In the genomic region with DNA sequence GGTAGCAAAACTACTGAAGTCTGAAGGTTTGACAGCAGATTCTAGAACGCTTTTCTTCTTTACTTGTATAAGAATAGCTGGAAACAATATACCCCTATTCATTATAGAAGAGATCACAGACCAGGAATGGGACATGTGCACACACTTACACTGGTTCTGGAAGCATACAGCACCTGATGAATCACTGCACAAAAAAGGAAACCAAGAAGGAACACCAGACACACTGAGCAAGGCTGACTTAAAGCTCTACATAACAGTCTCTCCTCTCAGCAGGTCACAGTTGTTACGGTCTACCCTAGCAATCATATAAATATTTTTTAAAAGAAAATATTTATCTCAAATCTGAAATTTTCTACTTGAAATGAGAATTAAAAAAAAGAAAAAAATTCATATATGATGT, we compare ENCODE assay signal across 14 cellular contexts. TPM values are rescaled to one million over a fixed set of nuclear protein-coding genes. Genes with fewer than 3 reads are reported as not detected.
A peak's percentile ranks its signal among the peaks of the same experiment; 100 is the strongest.
DNase-seq lines count a peak whose midpoint lies in the region; ATAC-seq and TF ChIP-seq lines count a peak whose summit lies in the region.
"Had no signal": no experiment of that assay in that cellular context is flagged by ENCODE, and none has a peak within 500 bp of the region (broad histone marks: within the 10 kb centered on the region; RNA-seq: fewer than 3 reads in every experiment).

No MANE protein-coding gene starts in this region.

- peaks cover 100% of the 10 kb centered on the region for H3K79me2 ChIP-seq in osteoblast (ENCODE audit: insufficient read depth, low read length)

- peaks cover 15% of the 10 kb centered on the region for H3K4me1 ChIP-seq in osteoblast (ENCODE audit: insufficient read depth, low read length)

- no peak for TF ChIP-seq CTCF in epithelial cell of esophagus (IDR thresholded peaks at IDR 0.05; ENCODE audit: insufficient read depth, low read depth, low read length, missing control alignments)
- TF ChIP-seq CTCF in osteoblast (IDR thresholded peaks at IDR 0.05; ENCODE audit: extremely low read depth, low read depth, low read length): no peak
- no peak for TF ChIP-seq CTCF in type B pancreatic cell (conservative IDR thresholded peaks at IDR 0.05)

- H4K20me1 ChIP-seq in osteoblast (ENCODE audit: insufficient read depth, low read length): peaks cover 14% of the 10 kb centered on the region

- H2AFZ ChIP-seq in osteoblast (ENCODE audit: low read length): no peak overlapping the region

- DNase-seq in ELR (ENCODE audit: low read depth) (peak; percentile 65), RKO (ENCODE audit: low spot score) (peak; percentile 11), epithelial cell of esophagus (ENCODE audit: low read depth) (peak; percentile 66), osteoblast (ENCODE audit: insufficient read length, low spot score, missing footprints) (peak; percentile 30), type B pancreatic cell (ENCODE audit: extremely low spot score, unreplicated experiment) (no peak), hypothalamus (lab: John Stamatoyannopoulos, UW) (no peak)
- DNase-seq: activated CD4-positive, CD25-positive, alpha-beta regulatory T cell treated with anti-CD3 and anti-CD28 coated beads, Interleukin-2, amount 50 U/mL, for 72 hours; activated T-cell treated with anti-CD3 and anti-CD28 coated beads for 4 hours; glutamatergic neuron; MM.1S; stimulated activated CD4-positive, alpha-beta T cell treated with anti-CD3 and anti-CD28 coated beads, Interleukin-4, amount 100 ng/mL, for 4 hours; stimulated activated naive CD4-positive, alpha-beta T cell had no signal

- H3K4me2 ChIP-seq in osteoblast (ENCODE audit: insufficient read depth, low read length): peak overlapping the region; percentile 24

- H3K9me3 ChIP-seq in osteoblast (ENCODE audit: low read depth, low read length): no peaks in the 10 kb centered on the region

- no peak for ATAC-seq in GM18517 (IDR thresholded peaks at IDR 0.05; ENCODE audit: unreplicated experiment)
- ATAC-seq: natural killer cell treated with Interleukin-12 subunit alpha and Interleukin-12 subunit beta and Interleukin-15 and Interleukin-18, amount 100 ng/mL, for 72 hours had no signal

- no peak overlapping the region for H3K4me3 Mint-ChIP-seq in type B pancreatic cell
- H3K4me3 Mint-ChIP-seq: natural killer cell treated with Interleukin-12 subunit alpha and Interleukin-12 subunit beta and Interleukin-15 and Interleukin-18, amount 100 ng/mL, for 72 hours had no signal

- H3K4me3 ChIP-seq in epithelial cell of esophagus (ENCODE audit: low read length) (no peak overlapping the region), osteoblast (ENCODE audit: insufficient read depth, low read length) (no peak overlapping the region)

- peaks cover 49% of the 10 kb centered on the region for H3K4me1 Mint-ChIP-seq in type B pancreatic cell (ENCODE audit: unreplicated experiment)

- H3K27me3 Mint-ChIP-seq in type B pancreatic cell: no peaks in the 10 kb centered on the region
- H3K27me3 Mint-ChIP-seq: natural killer cell treated with Interleukin-12 subunit alpha and Interleukin-12 subunit beta and Interleukin-15 and Interleukin-18, amount 100 ng/mL, for 72 hours had no signal

- peak overlapping the region; percentile 20 for H3K27ac ChIP-seq in osteoblast (ENCODE audit: low read depth, low read length)

- H3K36me3 ChIP-seq in osteoblast (ENCODE audit: insufficient read depth, low read length): no peaks in the 10 kb centered on the region

- peaks cover 5% of the 10 kb centered on the region for H3K36me3 Mint-ChIP-seq in type B pancreatic cell
- H3K36me3 Mint-ChIP-seq: natural killer cell treated with Interleukin-12 subunit alpha and Interleukin-12 subunit beta and Interleukin-15 and Interleukin-18, amount 100 ng/mL, for 72 hours had no signal

- no peaks in the 10 kb centered on the region for H3K9me3 Mint-ChIP-seq in type B pancreatic cell
- H3K9me3 Mint-ChIP-seq: natural killer cell treated with Interleukin-12 subunit alpha and Interleukin-12 subunit beta and Interleukin-15 and Interleukin-18, amount 100 ng/mL, for 72 hours had no signal

- no peak overlapping the region for H3K27ac Mint-ChIP-seq in type B pancreatic cell

- H3K27me3 ChIP-seq in osteoblast (ENCODE audit: insufficient read depth, low read length): no peaks in the 10 kb centered on the region

RNA-seq across cellular contexts. Expression of gene ATP2B1, which starts 13.5 kb away (rescaled TPM):
- 89.3 and 99.9 TPM in 2 replicates for total RNA-seq in osteoblast
- total RNA-seq in type B pancreatic cell (ENCODE audit: low replicate concordance): 77.1 and 95.2 TPM in 2 replicates

Comparison
In these comparisons a context has a peak if more than half of its experiments do, and no peak if none do; other contexts are left out.
1. DNase-seq: peak in ELR (single experiment), RKO (single experiment), epithelial cell of esophagus (single experiment) and osteoblast (single experiment); none in type B pancreatic cell (single experiment) and hypothalamus (0 of 51).